ENCODE assay signal across 1 cellular context in genomic region chr2:177808984-177809809, GRCh38.
TF ChIP-seq lines count a peak whose summit lies in the region.

No MANE protein-coding gene starts in this region.

TF ChIP-seq in H1, 55 proteins besides CTCF, POLR2A, EP300 and RAD21:
- TF ChIP-seq JUN (IDR thresholded peaks at IDR 0.05; ENCODE audit: low read depth, low read length): no peak
- no peak for TF ChIP-seq MAFK (IDR thresholded peaks at IDR 0.05; ENCODE audit: low read depth, low read length)
